Comparison of ENCODE assay signal across 18 cellular contexts in the genomic region with DNA sequence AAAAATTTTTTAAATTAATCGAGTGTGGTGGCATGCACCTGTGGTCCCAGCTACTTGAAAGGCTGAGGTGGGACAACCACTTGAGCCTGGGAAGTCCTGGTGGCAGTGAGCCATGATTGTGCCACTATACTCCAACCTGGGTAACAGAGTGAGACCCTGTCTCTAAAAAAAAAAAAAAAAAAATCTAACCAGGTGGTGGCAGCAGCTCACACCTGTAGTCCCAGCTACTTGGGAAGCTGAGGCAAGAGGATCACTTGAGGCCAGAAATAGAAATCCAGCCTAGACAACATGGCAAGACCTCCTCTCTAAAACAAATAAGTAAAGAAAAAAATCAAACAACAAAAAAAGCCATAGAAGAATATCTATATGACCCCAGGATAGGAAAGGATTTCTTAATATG. TPM values are rescaled to one million over a fixed set of nuclear protein-coding genes. Genes with fewer than 3 reads are reported as not detected.
DNase-seq lines count a peak whose midpoint lies in the region; TF ChIP-seq lines count a peak whose summit lies in the region.
"Had no signal": no experiment of that assay in that cellular context is flagged by ENCODE, and none has a peak within 500 bp of the region (broad histone marks: within the 10 kb centered on the region; RNA-seq: fewer than 3 reads in every experiment).

No MANE protein-coding gene starts in this region.

- no peaks in the 10 kb centered on the region for H3K4me1 ChIP-seq in HEK293 (ENCODE audit: control insufficient read depth, insufficient read depth, low read length)

- H3K4me2 ChIP-seq in neural cell (ENCODE audit: low read length): no peak overlapping the region
- H3K4me2 ChIP-seq: BLaER1 treated with 17β-estradiol and CSF1 and Interleukin-3, amounts not matched to agents 10 nM and 100 nM had no signal

- no peak overlapping the region for H3K27ac ChIP-seq in HEK293 (ENCODE audit: extremely low read depth, low read depth, low read length)
- no peak overlapping the region for H3K27ac ChIP-seq in VCaP
- no peak overlapping the region for H3K27ac ChIP-seq in neural cell (ENCODE audit: low read length)
- no peak overlapping the region for H3K27ac ChIP-seq in dorsolateral prefrontal cortex
- H3K27ac ChIP-seq: BLaER1 treated with 17β-estradiol and CSF1 and Interleukin-3, amounts not matched to agents 10 nM and 100 nM; HL-60 had no signal

- TF ChIP-seq CTCF in HEK293 (tag by site-specific recombination; IDR thresholded peaks at IDR 0.05) (no peak; the same call in 1 of the 2 replicates), VCaP (conservative IDR thresholded peaks at IDR 0.05) (peak; percentile 50), neural cell (IDR thresholded peaks at IDR 0.05; ENCODE audit: poor library complexity, severe bottlenecking) (peak; percentile 22), dorsolateral prefrontal cortex (IDR thresholded peaks at IDR 0.05 in 54 of 56, conservative IDR thresholded peaks at IDR 0.05 in 2 of 56; ENCODE audit: low read depth in 1 of 56, partially characterized antibody in 56 of 56) (no peak)

- H3K4me3 ChIP-seq in HEK293 (ENCODE audit: low read depth, low read length): no peak overlapping the region
- H3K4me3 ChIP-seq in neural cell (ENCODE audit: low read length): no peak overlapping the region
- H3K4me3 ChIP-seq in dorsolateral prefrontal cortex: no peak overlapping the region
- H3K4me3 ChIP-seq: BLaER1 treated with 17β-estradiol and CSF1 and Interleukin-3, amounts not matched to agents 10 nM and 100 nM; HAP-1 had no signal

- DNase-seq in DMS53 (lab: John Stamatoyannopoulos, UW): peak; percentile 7
- DNase-seq in DMS53 treated with DMSO at 0.1 percent for 48 hours (lab: John Stamatoyannopoulos, UW; ENCODE audit: unreplicated experiment): no peak
- no peak for DNase-seq in dorsolateral prefrontal cortex
- no peak for DNase-seq in NCI-H526 treated with DMSO at 0.1 percent for 48 hours (lab: John Stamatoyannopoulos, UW)
- no peak for DNase-seq in GF-D8 (lab: John Stamatoyannopoulos, UW)
- DNase-seq: 8988T, NCI-H1417 treated with DMSO at 0.1 percent for 48 hours, NCI-H2029, NCI-H226, PC-3, SW 1271 had no signal

- no peaks in the 10 kb centered on the region for H3K9me2 ChIP-seq in neural cell (ENCODE audit: insufficient read depth, low read length)

- intact Hi-C loops in dorsolateral prefrontal cortex (cut with DNase I): no loop called here

- H3F3A ChIP-seq in neural cell (ENCODE audit: insufficient read depth, low read length, poor library complexity, severe bottlenecking): no peaks in the 10 kb centered on the region

- H3K79me2 ChIP-seq in neural cell (replicated peaks; ENCODE audit: insufficient read depth, low read length): no peaks in the 10 kb centered on the region

- H4K20me1 ChIP-seq in neural cell (ENCODE audit: insufficient read depth): no peaks in the 10 kb centered on the region
- H4K20me1 ChIP-seq: BLaER1 treated with 17β-estradiol and CSF1 and Interleukin-3, amounts not matched to agents 10 nM and 100 nM had no signal

- H3K27me3 ChIP-seq in neural cell (ENCODE audit: insufficient read depth, low read depth, low read length): peaks cover 13% of the 10 kb centered on the region
- H3K27me3 ChIP-seq in dorsolateral prefrontal cortex: peaks cover 0 to 49% (median 10%) of the 10 kb centered on the region in 45 donors

- POLR2A ChIA-PET in HEK293 (lab: Yijun Ruan, JAX): interaction anchor here (0.7 kb wide), 1 partner anchor 354 kb away, joined by 3 read pairs; no protein-coding TSS in a partner anchor

- H3K9me3 ChIP-seq in HEK293 (ENCODE audit: control insufficient read depth, insufficient read depth, low read depth, low read length) (no peaks in the 10 kb centered on the region), neural cell (ENCODE audit: low read length) (no peaks in the 10 kb centered on the region)
- H3K9me3 ChIP-seq: BLaER1 treated with 17β-estradiol and CSF1 and Interleukin-3, amounts not matched to agents 10 nM and 100 nM; HAP-1 had no signal

- CTCF ChIA-PET in HEK293 (lab: Yijun Ruan, JAX): interaction anchor here (0.6 to 15.5 kb wide), 7 partner anchors 25 to 906 kb away, joined by 3 to 435 read pairs (median 6); no protein-coding TSS in a partner anchor

- TF ChIP-seq RAD21 in neural cell (conservative IDR thresholded peaks at IDR 0.05): no peak

- no peak overlapping the region for H2AFZ ChIP-seq in neural cell (ENCODE audit: low read depth, low read length)

- H3K9ac ChIP-seq in neural cell (ENCODE audit: low read length): no peak overlapping the region
- H3K9ac ChIP-seq: BLaER1 treated with 17β-estradiol and CSF1 and Interleukin-3, amounts not matched to agents 10 nM and 100 nM had no signal

- no peaks in the 10 kb centered on the region for H3K36me3 ChIP-seq in HEK293 (ENCODE audit: control insufficient read depth in 2 of 2, insufficient read depth in 1 of 2, low read length in 2 of 2)
- no peaks in the 10 kb centered on the region for H3K36me3 ChIP-seq in neural cell (ENCODE audit: insufficient read depth, low read length)
- H3K36me3 ChIP-seq: BLaER1 treated with 17β-estradiol and CSF1 and Interleukin-3, amounts not matched to agents 10 nM and 100 nM; HAP-1 had no signal

- TF ChIP-seq EP300 in neural cell (conservative IDR thresholded peaks at IDR 0.05; ENCODE audit: poor library complexity, severe bottlenecking): no peak

TF ChIP-seq in HEK293, 187 proteins besides CTCF, POLR2A, EP300 and RAD21:
- TF ChIP-seq MZF1 (tag by site-specific recombination; IDR thresholded peaks at IDR 0.05; ENCODE audit: borderline replicate concordance) (no peak), ZNF654 (tag by site-specific recombination; IDR thresholded peaks at IDR 0.05; ENCODE audit: low read depth) (peak; percentile 20; the same call in 1 of the 2 replicates)

TF ChIP-seq in neural cell, 6 proteins besides CTCF, POLR2A, EP300 and RAD21:
- TF ChIP-seq SMC3 (conservative IDR thresholded peaks at IDR 0.05; ENCODE audit: poor library complexity): no peak

RNA-seq across cellular contexts. Expression of a gene that starts 3.6 kb away (rescaled TPM):
- 0.47 TPM in 1 of 2 replicates, not detected in the other for polyA plus RNA-seq in neural cell
- 0.23 and 0.24 TPM in 2 replicates for polyA minus RNA-seq in neural cell
- total RNA-seq in dorsolateral prefrontal cortex: 10 to 100 TPM in 91 of 120 experiments, 1 to 10 TPM in 29; 4.6 to 30.0 (median 12.5) TPM
- polyA plus RNA-seq: IgD-negative memory B cell had no signal

RNA-seq across cellular contexts. Expression of a gene that starts 10.7 kb away (rescaled TPM):
- 0.16 and 0.67 TPM in 2 replicates for polyA plus RNA-seq in neural cell
- polyA minus RNA-seq in neural cell: 0.97 and 1.4 TPM in 2 replicates
- total RNA-seq in dorsolateral prefrontal cortex: 1 to 10 TPM in 1 of 120 experiments, under 1 TPM in 23, not detected in 96; 0.22 to 1.9 (median 0.40) TPM

Comparison
In these comparisons a context has a peak if more than half of its experiments do, and no peak if none do; other contexts are left out.
1. CTCF ChIP-seq: peak in VCaP (single experiment) and neural cell (single experiment); none in HEK293 (single experiment) and dorsolateral prefrontal cortex (0 of 56).